ENCODE assay signal across 1 cellular context in genomic region chr20:48139262-48140041, GRCh38.
A peak's percentile ranks its signal among the peaks of the same experiment; 100 is the strongest.
TF ChIP-seq lines count a peak whose summit lies in the region.

No MANE protein-coding gene starts in this region.

TF ChIP-seq in K562, 482 proteins besides CTCF, POLR2A, EP300 and RAD21 (continued from another document and continues in another):
- peak; percentile 99 for TF ChIP-seq HBP1 (CRISPR knock-in tag; IDR thresholded peaks at IDR 0.05)
- TF ChIP-seq KHSRP (IDR thresholded peaks at IDR 0.05) = no peak
- no peak for TF ChIP-seq CBFA2T2 (conservative IDR thresholded peaks at IDR 0.05)
- TF ChIP-seq HDAC1 (IDR thresholded peaks at IDR 0.05) = no peak
- TF ChIP-seq HNRNPLL (IDR thresholded peaks at IDR 0.05; ENCODE audit: low read depth, low read length, poor library complexity, severe bottlenecking) = no peak
- no peak for TF ChIP-seq BHLHE40 (IDR thresholded peaks at IDR 0.05; ENCODE audit: low read length)
- TF ChIP-seq ELK1 (CRISPR knock-in tag; IDR thresholded peaks at IDR 0.05) = no peak
- TF ChIP-seq WHSC1 (IDR thresholded peaks at IDR 0.05; ENCODE audit: low read length) = no peak
- TF ChIP-seq GTF2E2 (tag; IDR thresholded peaks at IDR 0.05) = peak; percentile 96; the same call in 1 of the 2 replicates
- TF ChIP-seq ZNF584 (CRISPR knock-in tag; IDR thresholded peaks at IDR 0.05; ENCODE audit: low read depth) = peak; percentile 100
- no peak for TF ChIP-seq CSDE1 (IDR thresholded peaks at IDR 0.05)
- TF ChIP-seq TSC22D4 (tag; IDR thresholded peaks at IDR 0.05) = no peak
- TF ChIP-seq XRCC5 (IDR thresholded peaks at IDR 0.05; ENCODE audit: low read depth, low read length) = no peak
- TF ChIP-seq ASH1L (IDR thresholded peaks at IDR 0.05; ENCODE audit: borderline replicate concordance, low read depth, partially characterized antibody) = no peak
- TF ChIP-seq ETV5 (CRISPR knock-in tag; IDR thresholded peaks at IDR 0.05; ENCODE audit: low read depth) = no peak
- 0 out of 2 replicates have a peak, but pooled peaks have one; percentile 82 for TF ChIP-seq ZNF253 (CRISPR knock-in tag; conservative IDR thresholded peaks at IDR 0.05)
- TF ChIP-seq POLR2B (IDR thresholded peaks at IDR 0.05; ENCODE audit: low read depth, partially characterized antibody) = no peak
- TF ChIP-seq ZNF184 (CRISPR knock-in tag; IDR thresholded peaks at IDR 0.05) = no peak
- no peak for TF ChIP-seq EP400 (IDR thresholded peaks at IDR 0.05)
- peak; percentile 87 for TF ChIP-seq ZNF507 (tag; conservative IDR thresholded peaks at IDR 0.05)
- no peak for TF ChIP-seq CTCFL (IDR thresholded peaks at IDR 0.05; ENCODE audit: borderline replicate concordance, insufficient read depth, low read depth, low read length, poor library complexity, severe bottlenecking)
- no peak for TF ChIP-seq CEBPZ (IDR thresholded peaks at IDR 0.05; ENCODE audit: borderline replicate concordance, low read depth, low read length)
- TF ChIP-seq NR4A1 (CRISPR knock-in tag; IDR thresholded peaks at IDR 0.05) = peak; percentile 99
- TF ChIP-seq NR4A1 (tag; IDR thresholded peaks at IDR 0.05) = peak; percentile 99
- peak in 1 of 2 experiments; percentile 97; a peak in 2 of 4 replicates for TF ChIP-seq MAZ (CRISPR knock-in tag; conservative IDR thresholded peaks at IDR 0.05 in 1 of 2, IDR thresholded peaks at IDR 0.05 in 1 of 2)
- TF ChIP-seq ZBTB2 (IDR thresholded peaks at IDR 0.05) = no peak
- no peak for TF ChIP-seq SIN3A (IDR thresholded peaks at IDR 0.05; ENCODE audit: borderline replicate concordance in 2 of 2, control insufficient read depth in 1 of 2, low read depth in 2 of 2, low read length in 2 of 2)
- no peak for TF ChIP-seq PRMT5 (CRISPR knock-in tag; IDR thresholded peaks at IDR 0.05)
- TF ChIP-seq TARDBP (IDR thresholded peaks at IDR 0.05) = no peak
- peak; percentile 98 for TF ChIP-seq ZKSCAN8 (CRISPR knock-in tag; IDR thresholded peaks at IDR 0.05)
- no peak for TF ChIP-seq DLX4 (CRISPR knock-in tag; IDR thresholded peaks at IDR 0.05)
- peak; percentile 98 for TF ChIP-seq ELK3 (CRISPR knock-in tag; IDR thresholded peaks at IDR 0.05)
- peak; percentile 99 for TF ChIP-seq ERF (CRISPR knock-in tag; IDR thresholded peaks at IDR 0.05)
- TF ChIP-seq ZNF586 (CRISPR knock-in tag; conservative IDR thresholded peaks at IDR 0.05) = peak; percentile 90
- TF ChIP-seq E2F4 (CRISPR knock-in tag; IDR thresholded peaks at IDR 0.05; ENCODE audit: low read depth) = no peak
- TF ChIP-seq ELF4 (CRISPR knock-in tag; IDR thresholded peaks at IDR 0.05) = peak; percentile 98
- TF ChIP-seq MCM3 (IDR thresholded peaks at IDR 0.05) = no peak
- no peak for TF ChIP-seq ZNF408 (CRISPR knock-in tag; IDR thresholded peaks at IDR 0.05; ENCODE audit: low read depth)
- peak; percentile 91 for TF ChIP-seq TEAD2 (tag; IDR thresholded peaks at IDR 0.05)
- no peak for TF ChIP-seq AFF4 (CRISPR knock-in tag; IDR thresholded peaks at IDR 0.05)
- TF ChIP-seq MAX (CRISPR knock-in tag; IDR thresholded peaks at IDR 0.05) = no peak
- TF ChIP-seq SMAD1 (IDR thresholded peaks at IDR 0.05; ENCODE audit: low read depth, low read length, partially characterized antibody) = no peak
- peak; percentile 94 for TF ChIP-seq DEAF1 (CRISPR knock-in tag; IDR thresholded peaks at IDR 0.05)
- no peak for TF ChIP-seq ZNF316 (IDR thresholded peaks at IDR 0.05)
- no peak for TF ChIP-seq ZNF217 (CRISPR knock-in tag; IDR thresholded peaks at IDR 0.05)
- TF ChIP-seq USF1 (CRISPR knock-in tag; IDR thresholded peaks at IDR 0.05) = no peak
- peak; percentile 96 for TF ChIP-seq GTF2A2 (tag; IDR thresholded peaks at IDR 0.05)
- TF ChIP-seq RBM34 (IDR thresholded peaks at IDR 0.05; ENCODE audit: borderline replicate concordance, insufficient read depth, low read length) = no peak
